25 cellular contexts compared by ENCODE assay signal in genomic region chr4:95956094-95956493, GRCh38.
"Had no signal": no experiment of that assay in that cellular context is flagged by ENCODE, and none has a peak within 500 bp of the region (broad histone marks: within the 10 kb centered on the region; RNA-seq: fewer than 3 reads in every experiment).

No MANE protein-coding gene starts in this region.

- H3K36me3 Mint-ChIP-seq: memory B cell; naive thymus-derived CD4-positive, alpha-beta T cell; natural killer cell had no signal

- H3K4me1 ChIP-seq: colonic mucosa, esophagus muscularis mucosa, gastrocnemius medialis, heart right ventricle, left lung, lower lobe of right lung had no signal

- H3K27me3 ChIP-seq: colonic mucosa, esophagus muscularis mucosa, gastrocnemius medialis, heart right ventricle, left lung had no signal

- H3K36me3 ChIP-seq: colonic mucosa, esophagus muscularis mucosa, gastrocnemius medialis, heart right ventricle, left lung, lower lobe of right lung had no signal

- FAIRE-seq: endometrium, islet of Langerhans, keratinocyte had no signal

- H3K27ac Mint-ChIP-seq: dendritic cell treated with granulocyte-macrophage colony-stimulating factor and Interleukin-4, amounts not matched to agents 40 ng/mL and 50 ng/mL, for 4 days; effector memory CD8-positive, alpha-beta T cell; endodermal cell; memory B cell; naive thymus-derived CD4-positive, alpha-beta T cell; natural killer cell had no signal

- H3K27ac ChIP-seq: colonic mucosa, esophagus muscularis mucosa, gastrocnemius medialis, heart right ventricle, left lung, lower lobe of right lung had no signal

- H3K9me3 ChIP-seq: colonic mucosa, esophagus muscularis mucosa, gastrocnemius medialis, heart right ventricle, lower lobe of right lung had no signal

- H3K9me3 Mint-ChIP-seq: endodermal cell had no signal

- H3K4me1 Mint-ChIP-seq: endodermal cell; memory B cell; naive thymus-derived CD4-positive, alpha-beta T cell; natural killer cell had no signal

- H3K4me3 Mint-ChIP-seq: dendritic cell treated with granulocyte-macrophage colony-stimulating factor and Interleukin-4, amounts not matched to agents 40 ng/mL and 50 ng/mL, for 4 days; effector memory CD8-positive, alpha-beta T cell; endodermal cell; memory B cell; naive thymus-derived CD4-positive, alpha-beta T cell; natural killer cell had no signal

- H3K27me3 Mint-ChIP-seq: dendritic cell treated with granulocyte-macrophage colony-stimulating factor and Interleukin-4, amounts not matched to agents 40 ng/mL and 50 ng/mL, for 4 days; effector memory CD8-positive, alpha-beta T cell; memory B cell; naive thymus-derived CD4-positive, alpha-beta T cell had no signal

- ATAC-seq: effector memory CD8-positive, alpha-beta T cell; gastrocnemius medialis; heart right ventricle; left cardiac atrium; left lung; left ventricle myocardium superior; lower lobe of right lung; naive thymus-derived CD4-positive, alpha-beta T cell; natural killer cell had no signal

- H3K4me3 ChIP-seq: colonic mucosa, esophagus muscularis mucosa, gastrocnemius medialis, heart right ventricle, left lung, lower lobe of right lung had no signal

- DNase-seq: colonic mucosa; cortex of kidney; effector CD8-positive, alpha-beta T cell; effector memory CD8-positive, alpha-beta T cell; endodermal cell; foreskin melanocyte; gastrocnemius medialis; glutamatergic neuron; head of caudate nucleus; heart right ventricle; hippocampal formation; left cardiac atrium; left lung; left ventricle myocardium superior; lower lobe of right lung; mesendoderm; midbrain; naive thymus-derived CD4-positive, alpha-beta T cell; natural killer cell had no signal
